ENCODE assay signal across 8 cellular contexts in the genomic region with DNA sequence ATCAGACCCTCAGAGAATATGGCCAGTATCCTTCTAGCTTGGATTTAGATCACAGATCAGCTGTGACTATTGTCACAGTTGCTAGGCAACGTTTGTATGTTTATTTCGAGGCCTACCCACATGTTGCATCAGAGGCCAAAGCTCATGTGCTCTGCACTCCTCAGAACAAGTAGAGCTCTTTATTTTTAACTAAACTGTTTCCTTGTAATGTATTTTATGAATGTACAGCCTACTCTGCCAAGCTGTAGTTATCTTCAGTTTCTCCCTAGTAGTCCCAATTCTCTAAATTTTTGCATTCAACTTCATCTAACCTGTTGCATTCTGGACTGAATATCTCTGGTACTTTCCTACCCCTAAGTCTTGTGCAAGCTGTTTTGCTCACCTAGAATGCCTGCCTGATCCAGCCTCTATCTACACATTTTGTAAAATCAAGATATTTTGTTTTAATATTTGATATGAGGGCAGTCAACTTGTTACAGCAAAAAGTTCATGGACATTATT. TPM values are rescaled to one million over a fixed set of nuclear protein-coding genes. Genes with fewer than 3 reads are reported as not detected.
DNase-seq lines count a peak whose midpoint lies in the region; ATAC-seq and TF ChIP-seq lines count a peak whose summit lies in the region.

No MANE protein-coding gene starts in this region.

- no peaks in the 10 kb centered on the region for H3K9me3 Mint-ChIP-seq in Caco-2 (ENCODE audit: unreplicated experiment)
- H3K9me3 Mint-ChIP-seq in memory B cell, result no peaks in the 10 kb centered on the region

- H3K27me3 ChIP-seq in Caco-2 (replicated peaks; ENCODE audit: control insufficient read depth, insufficient read depth, low read length) (no peaks in the 10 kb centered on the region), GM23248 (replicated peaks; ENCODE audit: insufficient read depth) (no peaks in the 10 kb centered on the region), colonic mucosa (no peaks in the 10 kb centered on the region), uterus (no peaks in the 10 kb centered on the region), H7 (ENCODE audit: control insufficient read depth, insufficient read depth, low read length) (no peaks in the 10 kb centered on the region)

- H3K9me3 ChIP-seq in Caco-2 (no peaks in the 10 kb centered on the region), GM23248 (ENCODE audit: low read depth) (no peaks in the 10 kb centered on the region), colonic mucosa (no peaks in the 10 kb centered on the region), uterus (no peaks in the 10 kb centered on the region)

- TF ChIP-seq CTCF in Caco-2 (IDR thresholded peaks at IDR 0.05; ENCODE audit: insufficient read depth in 1 of 2, low read depth in 1 of 2, low read length in 1 of 2, severe bottlenecking in 1 of 2, unreplicated experiment in 1 of 2), result no peak
- TF ChIP-seq CTCF in colonic mucosa (IDR thresholded peaks at IDR 0.05), result no peak
- TF ChIP-seq CTCF in uterus (IDR thresholded peaks at IDR 0.05), result no peak

- 5% methylated on average over 2 of the region's 2 CpGs for WGBS in GM23248 (ENCODE audit: low coverage in 1 of 2, low lambda C conversion rate in 2 of 2, missing lambda C conversion rate in 2 of 2), 2 experiments

- in situ Hi-C loops in GM23248 (cut with MboI), result no loop called here

- H2AFZ ChIP-seq in GM23248, result no peak overlapping the region

- H3K79me2 ChIP-seq in GM23248 (ENCODE audit: insufficient read depth), result peaks cover 99% of the 10 kb centered on the region

- ATAC-seq in memory B cell (ENCODE audit: low read depth) (peak; percentile 81), GM21423 (IDR thresholded peaks at IDR 0.05; ENCODE audit: unreplicated experiment) (no peak)

- peak overlapping the region; percentile 31 for H3K4me2 ChIP-seq in GM23248 (ENCODE audit: unreplicated experiment)

- intact Hi-C loops in Caco-2 (cut with micrococcal nuclease; ENCODE audit: unreplicated experiment), result loop anchor here (1.0 to 2.0 kb wide), 2 partner anchors 20 to 73 kb away; no protein-coding TSS in a partner anchor
- intact Hi-C loops in colonic mucosa (cut with DNase I), result no loop called here
- intact Hi-C loops in uterus (cut with DNase I; ENCODE audit: low total_unique reads), result no loop called here

- peak overlapping the region; percentile 64 for H3K9ac ChIP-seq in GM23248
- peak overlapping the region in 1 of 2 donors; percentile 44 for H3K9ac ChIP-seq in colonic mucosa (ENCODE audit: low read depth in 2 of 2, low read length in 2 of 2)

- H3K27ac ChIP-seq in GM23248, result peak overlapping the region; percentile 88
- peak overlapping the region; percentile 50 for H3K27ac ChIP-seq in colonic mucosa
- peak overlapping the region; percentile 32 to 50 for H3K27ac ChIP-seq in uterus

- peaks cover 21% of the 10 kb centered on the region; the same call in 1 of the 2 replicates for H3F3A ChIP-seq in GM23248 (ENCODE audit: insufficient read depth)

- H3K9me2 ChIP-seq in GM23248 (ENCODE audit: insufficient read depth), result no peaks in the 10 kb centered on the region

- H3K27ac Mint-ChIP-seq in Caco-2 (ENCODE audit: unreplicated experiment) (peak overlapping the region; percentile 92), memory B cell (peak overlapping the region; percentile 91)

- no peaks in the 10 kb centered on the region for H4K20me1 ChIP-seq in GM23248 (ENCODE audit: insufficient read depth)

- TF ChIP-seq POLR2A in uterus (IDR thresholded peaks at IDR 0.05), result no peak

- no TSS peak for BruUV-seq in Caco-2 (replicated peaks; lab: Mats Ljungman, UMichigan)

- POLR2A ChIA-PET in Caco-2 (lab: Charles Lee), result interaction anchor here (0.8 to 1.0 kb wide), 2 partner anchors 52 to 73 kb away, joined by 4 to 6 read pairs; no protein-coding TSS in a partner anchor

- H3K36me3 Mint-ChIP-seq in Caco-2 (ENCODE audit: insufficient read depth, unreplicated experiment) (peaks cover 52% of the 10 kb centered on the region), memory B cell (peaks cover 17% of the 10 kb centered on the region)

- H3K27me3 Mint-ChIP-seq in Caco-2 (ENCODE audit: insufficient read depth, unreplicated experiment) (no peaks in the 10 kb centered on the region), memory B cell (no peaks in the 10 kb centered on the region)

- peaks cover 36% of the 10 kb centered on the region for H3K4me1 ChIP-seq in Caco-2
- H3K4me1 ChIP-seq in GM23248 (ENCODE audit: insufficient read depth), result peaks cover 13% of the 10 kb centered on the region
- H3K4me1 ChIP-seq in colonic mucosa, result peaks cover 19% of the 10 kb centered on the region
- H3K4me1 ChIP-seq in uterus, result peaks cover 0 to 8% of the 10 kb centered on the region in 2 donors

- H3K36me3 ChIP-seq in Caco-2 (ENCODE audit: control insufficient read depth, insufficient read depth, low read length) (peaks cover 3% of the 10 kb centered on the region; the same call in 1 of the 2 replicates), GM23248 (ENCODE audit: low read depth) (no peaks in the 10 kb centered on the region), colonic mucosa (no peaks in the 10 kb centered on the region), uterus (no peaks in the 10 kb centered on the region), H7 (replicated peaks; ENCODE audit: control insufficient read depth, insufficient read depth, low read length) (no peaks in the 10 kb centered on the region)

- peaks cover 53% of the 10 kb centered on the region for H3K4me1 Mint-ChIP-seq in Caco-2 (ENCODE audit: low read depth, unreplicated experiment)
- peaks cover 37% of the 10 kb centered on the region for H3K4me1 Mint-ChIP-seq in memory B cell

- H3K4me3 ChIP-seq in Caco-2 (ENCODE audit: low read depth, low read length), result no peak overlapping the region
- H3K4me3 ChIP-seq in GM23248, result no peak overlapping the region
- H3K4me3 ChIP-seq in colonic mucosa, result no peak overlapping the region
- H3K4me3 ChIP-seq in uterus, result no peak overlapping the region
- no peak overlapping the region for H3K4me3 ChIP-seq in H7 (ENCODE audit: insufficient read depth, low read depth, low read length)

- H3K4me3 Mint-ChIP-seq in Caco-2 (ENCODE audit: unreplicated experiment) (peak overlapping the region; percentile 34), memory B cell (no peak overlapping the region)

- CTCF ChIA-PET in Caco-2 (lab: Charles Lee), result interaction anchor here (0.5 to 1.5 kb wide), 8 partner anchors 10 to 1090 kb away, joined by 3 to 12 read pairs (median 4); no protein-coding TSS in a partner anchor

- DNase-seq in Caco-2, result peak; percentile 72 to 83
- peak; percentile 94 for DNase-seq in GM23248
- DNase-seq in NOMO-1 treated with DMSO at 0.1 percent for 48 hours (lab: John Stamatoyannopoulos, UW; ENCODE audit: unreplicated experiment), result peak; percentile 88
- peak; percentile 81 for DNase-seq in colonic mucosa
- DNase-seq in memory B cell (ENCODE audit: low spot score in 2 of 2), result no peak
- peak; percentile 52 to 55 for DNase-seq in uterus
- DNase-seq in H7, result no peak

RNA-seq across cellular contexts. Expression of a gene that starts 52.8 kb away (rescaled TPM):
- total RNA-seq in Caco-2 (2022) (418 and 426 TPM in 2 replicates), colonic mucosa (100 to 1,000 TPM; 315 to 490 TPM), uterus (100 to 1,000 TPM in 3 of 4 donors, 10 to 100 TPM in 1; 98.2 to 350 (median 136) TPM)
- 150 and 179 TPM in 2 replicates for total RNA-seq in GM23248 (2014; rRNA removed; shearing (Covaris generic))
- polyA plus RNA-seq in GM23248 (2016; fragmentation: Nextera tagmentation; extraction: Ambion mirVana), result 188 and 196 TPM in 2 replicates
- total RNA-seq in H7 (2014; rRNA removed; shearing (Covaris generic)), result 12.0 and 18.8 TPM in 2 replicates

Comparison
In these comparisons a context has a peak if more than half of its experiments do, and no peak if none do; other contexts are left out.
1. DNase-seq: peak in Caco-2 (2 of 2), GM23248 (single experiment), NOMO-1 treated with DMSO at 0.1 percent for 48 hours (single experiment), colonic mucosa (single experiment) and uterus (2 of 2); none in memory B cell (0 of 2) and H7 (single experiment).
2. Peak in every context shown above with its lines, with median percentiles within 50 percentile points of each other: H3K27ac ChIP-seq.